Comparison of ENCODE assay signal across 10 cellular contexts in the genomic region with DNA sequence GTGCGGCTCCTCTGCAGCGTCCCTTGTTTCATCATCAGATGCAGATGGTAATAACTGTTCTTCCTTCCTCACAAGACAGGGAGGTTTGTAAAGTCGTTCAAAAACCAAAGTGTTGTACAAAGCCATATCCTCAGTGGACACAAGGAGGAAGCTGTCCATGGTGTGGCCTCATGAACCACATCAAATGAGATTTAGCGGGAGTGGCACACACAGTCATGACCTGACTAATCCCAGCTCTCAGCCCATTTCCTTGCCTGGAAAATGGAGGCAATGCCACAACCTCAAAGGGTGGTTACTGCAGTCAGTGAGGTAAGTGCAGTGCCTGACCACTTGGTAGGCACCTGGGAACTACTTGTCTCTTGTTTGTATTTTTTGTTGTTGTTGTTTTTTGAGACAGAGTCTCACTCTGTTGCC. TPM values are rescaled to one million over a fixed set of nuclear protein-coding genes. Genes with fewer than 3 reads are reported as not detected.
DNase-seq lines count a peak whose midpoint lies in the region; ATAC-seq and TF ChIP-seq lines count a peak whose summit lies in the region.
"Had no signal": no experiment of that assay in that cellular context is flagged by ENCODE, and none has a peak within 500 bp of the region (broad histone marks: within the 10 kb centered on the region; RNA-seq: fewer than 3 reads in every experiment).

No MANE protein-coding gene starts in this region.

- no peak for DNase-seq in activated T-cell treated with anti-CD3 and anti-CD28 coated beads, Interleukin-2, amount 50 U/mL, for 24 hours
- no peak for DNase-seq in activated T-cell treated with anti-CD3 and anti-CD28 coated beads, Interleukin-2, amount 50 U/mL, for 4 hours
- DNase-seq in RKO (ENCODE audit: low spot score): peak; percentile 54
- no peak for DNase-seq in effector memory CD4-positive, alpha-beta T cell
- no peak for DNase-seq in COR-L47 (lab: John Stamatoyannopoulos, UW)
- no peak for DNase-seq in HEK293T (ENCODE audit: extremely low spot score)
- DNase-seq in NCI-H748 treated with DMSO at 0.1 percent for 48 hours (lab: John Stamatoyannopoulos, UW): no peak

- peak overlapping the region; percentile 91 for H3K27ac Mint-ChIP-seq in activated T-cell treated with anti-CD3 and anti-CD28 coated beads, Interleukin-2, amount 50 U/mL, for 24 hours
- peak overlapping the region; percentile 75 for H3K27ac Mint-ChIP-seq in stimulated activated memory B cell treated with anti-CD40 and anti-IgM and Interleukin-4, amounts not matched to agents 10 μg/mL and 1 μg/mL and 100 μg/mL, for 72 hours

- H3K36me3 ChIP-seq in effector memory CD4-positive, alpha-beta T cell (ENCODE audit: control insufficient read depth, insufficient read depth, low read length): peaks cover 12% of the 10 kb centered on the region
- H3K36me3 ChIP-seq: ovary had no signal

- CTCF ChIA-PET in HEK293T (lab: Yijun Ruan, JAX): interaction anchor here (1.5 to 3.8 kb wide), 3 partner anchors 9 to 69 kb away, joined by 4 to 28 read pairs (median 6); partner anchors contain the start of gene KRTCAP2

- ATAC-seq in activated T-cell treated with anti-CD3 and anti-CD28 coated beads, Interleukin-2, amount 50 U/mL, for 4 hours: no peak
- no peak for ATAC-seq in stimulated activated memory B cell treated with anti-CD40 and anti-IgM and Interleukin-4, amounts not matched to agents 10 μg/mL and 1 μg/mL and 100 μg/mL, for 72 hours

- no peak overlapping the region for H3K4me3 ChIP-seq in effector memory CD4-positive, alpha-beta T cell (ENCODE audit: insufficient read depth, low read depth, low read length, poor library complexity, severe bottlenecking)
- H3K4me3 ChIP-seq: HAP-1 had no signal

- POLR2A ChIA-PET in HEK293T (lab: Yijun Ruan, JAX): interaction anchor here (0.8 to 5.7 kb wide), 7 partner anchors 9 to 82 kb away, joined by 3 to 43 read pairs (median 5); partner anchors contain the start of genes KRTCAP2, MTX1 and THBS3

- H3K4me1 Mint-ChIP-seq in activated T-cell treated with anti-CD3 and anti-CD28 coated beads, Interleukin-2, amount 50 U/mL, for 24 hours (ENCODE audit: low read depth): peaks cover 54% of the 10 kb centered on the region
- H3K4me1 Mint-ChIP-seq in activated T-cell treated with anti-CD3 and anti-CD28 coated beads, Interleukin-2, amount 50 U/mL, for 4 hours (ENCODE audit: low read depth): peaks cover 46% of the 10 kb centered on the region
- peaks cover 46% of the 10 kb centered on the region for H3K4me1 Mint-ChIP-seq in stimulated activated memory B cell treated with anti-CD40 and anti-IgM and Interleukin-4, amounts not matched to agents 10 μg/mL and 1 μg/mL and 100 μg/mL, for 72 hours

- H3K27ac ChIP-seq in effector memory CD4-positive, alpha-beta T cell (ENCODE audit: insufficient read depth, low read length, poor library complexity, severe bottlenecking): peak overlapping the region; percentile 65
- H3K27ac ChIP-seq: ovary had no signal

- no peaks in the 10 kb centered on the region for H3K9me3 ChIP-seq in effector memory CD4-positive, alpha-beta T cell (ENCODE audit: control insufficient read depth, low read length)
- H3K9me3 ChIP-seq: HAP-1, ovary had no signal

- H3K9me3 Mint-ChIP-seq in activated T-cell treated with anti-CD3 and anti-CD28 coated beads, Interleukin-2, amount 50 U/mL, for 24 hours: no peaks in the 10 kb centered on the region
- no peaks in the 10 kb centered on the region for H3K9me3 Mint-ChIP-seq in activated T-cell treated with anti-CD3 and anti-CD28 coated beads, Interleukin-2, amount 50 U/mL, for 4 hours
- H3K9me3 Mint-ChIP-seq in stimulated activated memory B cell treated with anti-CD40 and anti-IgM and Interleukin-4, amounts not matched to agents 10 μg/mL and 1 μg/mL and 100 μg/mL, for 72 hours: no peaks in the 10 kb centered on the region

- H3K27me3 Mint-ChIP-seq in activated T-cell treated with anti-CD3 and anti-CD28 coated beads, Interleukin-2, amount 50 U/mL, for 24 hours: no peaks in the 10 kb centered on the region
- peaks cover 2% of the 10 kb centered on the region for H3K27me3 Mint-ChIP-seq in activated T-cell treated with anti-CD3 and anti-CD28 coated beads, Interleukin-2, amount 50 U/mL, for 4 hours (ENCODE audit: low read depth)
- no peaks in the 10 kb centered on the region for H3K27me3 Mint-ChIP-seq in stimulated activated memory B cell treated with anti-CD40 and anti-IgM and Interleukin-4, amounts not matched to agents 10 μg/mL and 1 μg/mL and 100 μg/mL, for 72 hours

- peaks cover 49% of the 10 kb centered on the region for H3K36me3 Mint-ChIP-seq in activated T-cell treated with anti-CD3 and anti-CD28 coated beads, Interleukin-2, amount 50 U/mL, for 24 hours (ENCODE audit: low read depth)
- H3K36me3 Mint-ChIP-seq in activated T-cell treated with anti-CD3 and anti-CD28 coated beads, Interleukin-2, amount 50 U/mL, for 4 hours (ENCODE audit: insufficient read depth): peaks cover 3% of the 10 kb centered on the region
- peaks cover 26% of the 10 kb centered on the region for H3K36me3 Mint-ChIP-seq in stimulated activated memory B cell treated with anti-CD40 and anti-IgM and Interleukin-4, amounts not matched to agents 10 μg/mL and 1 μg/mL and 100 μg/mL, for 72 hours

- peaks cover 15% of the 10 kb centered on the region for H3K4me1 ChIP-seq in effector memory CD4-positive, alpha-beta T cell (ENCODE audit: control insufficient read depth, insufficient read depth, low read length, poor library complexity, severe bottlenecking)

- H3K4me3 Mint-ChIP-seq in activated T-cell treated with anti-CD3 and anti-CD28 coated beads, Interleukin-2, amount 50 U/mL, for 24 hours: peak overlapping the region; percentile 79
- no peak overlapping the region for H3K4me3 Mint-ChIP-seq in activated T-cell treated with anti-CD3 and anti-CD28 coated beads, Interleukin-2, amount 50 U/mL, for 4 hours
- no peak overlapping the region for H3K4me3 Mint-ChIP-seq in stimulated activated memory B cell treated with anti-CD40 and anti-IgM and Interleukin-4, amounts not matched to agents 10 μg/mL and 1 μg/mL and 100 μg/mL, for 72 hours

- no peaks in the 10 kb centered on the region for H3K27me3 ChIP-seq in effector memory CD4-positive, alpha-beta T cell (replicated peaks; ENCODE audit: control insufficient read depth, insufficient read depth, low read length, poor library complexity, severe bottlenecking)
- H3K27me3 ChIP-seq: ovary had no signal

TF ChIP-seq in HEK293T, 16 proteins besides CTCF, POLR2A, EP300 and RAD21:
- TF ChIP-seq L3MBTL2 (conservative IDR thresholded peaks at IDR 0.05) (no peak), HDGF (IDR thresholded peaks at IDR 0.05; ENCODE audit: borderline replicate concordance) (no peak), NFRKB (IDR thresholded peaks at IDR 0.05) (no peak), LEF1 (IDR thresholded peaks at IDR 0.05; ENCODE audit: borderline replicate concordance) (no peak), TARDBP (IDR thresholded peaks at IDR 0.05) (no peak), PKNOX1 (IDR thresholded peaks at IDR 0.05) (no peak), SP1 (IDR thresholded peaks at IDR 0.05) (no peak), ZNF384 (IDR thresholded peaks at IDR 0.05) (no peak), FOXK2 (IDR thresholded peaks at IDR 0.05) (no peak), FOXM1 (IDR thresholded peaks at IDR 0.05; ENCODE audit: borderline replicate concordance) (no peak), SUZ12 (IDR thresholded peaks at IDR 0.05) (no peak), FOXA1 (IDR thresholded peaks at IDR 0.05) (no peak), ARNT (IDR thresholded peaks at IDR 0.05) (no peak), ELF4 (IDR thresholded peaks at IDR 0.05) (no peak), BHLHE40 (IDR thresholded peaks at IDR 0.05; ENCODE audit: borderline replicate concordance) (no peak), CTBP1 (IDR thresholded peaks at IDR 0.05; ENCODE audit: borderline replicate concordance) (no peak)
TF ChIP-seq in HEK293T: peak in this region for 0.

RNA-seq across cellular contexts. Expression of gene ENTREP3, which starts 13.4 kb away (rescaled TPM):
- total RNA-seq in activated T-cell treated with anti-CD3 and anti-CD28 coated beads, Interleukin-2, amount 50 U/mL, for 4 hours: 10 to 100 TPM; 31.7 to 41.3 (median 39.8) TPM

RNA-seq across cellular contexts. Expression of gene SCAMP3, which starts 20.3 kb away (rescaled TPM):
- total RNA-seq in activated T-cell treated with anti-CD3 and anti-CD28 coated beads, Interleukin-2, amount 50 U/mL, for 4 hours: 100 to 1,000 TPM; 193 to 214 (median 208) TPM

RNA-seq across cellular contexts. Expression of gene CLK2, which starts 31.4 kb away (rescaled TPM):
- 10 to 100 TPM; 64.2 to 68.4 (median 66.3) TPM for total RNA-seq in activated T-cell treated with anti-CD3 and anti-CD28 coated beads, Interleukin-2, amount 50 U/mL, for 4 hours

RNA-seq across cellular contexts. Expression of gene MTX1, which starts 33.4 kb away (rescaled TPM):
- total RNA-seq in activated T-cell treated with anti-CD3 and anti-CD28 coated beads, Interleukin-2, amount 50 U/mL, for 4 hours: 10 to 100 TPM; 77.4 to 88.6 (median 77.7) TPM

RNA-seq across cellular contexts. Expression of gene THBS3, which starts 34.2 kb away (rescaled TPM):
- 1 to 10 TPM; 3.0 to 4.1 (median 3.7) TPM for total RNA-seq in activated T-cell treated with anti-CD3 and anti-CD28 coated beads, Interleukin-2, amount 50 U/mL, for 4 hours
